Comparison of ENCODE assay signal across 19 cellular contexts in genomic region chr9:106478312-106479099, GRCh38.
DNase-seq lines count a peak whose midpoint lies in the region; ATAC-seq, FAIRE-seq and TF ChIP-seq lines count a peak whose summit lies in the region.
"Had no signal": no experiment of that assay in that cellular context is flagged by ENCODE, and none has a peak within 500 bp of the region (broad histone marks: within the 10 kb centered on the region; RNA-seq: fewer than 3 reads in every experiment).

No MANE protein-coding gene starts in this region.

- H3K36me3 ChIP-seq in OCI-LY3 (replicated peaks; ENCODE audit: low read depth, low read length) (no peaks in the 10 kb centered on the region), GM12878 (ENCODE audit: control insufficient read depth in 2 of 2, insufficient read depth in 2 of 2, low read length in 1 of 2) (no peaks in the 10 kb centered on the region), smooth muscle cell (ENCODE audit: low read depth) (no peaks in the 10 kb centered on the region)

- H3K9me3 ChIP-seq in OCI-LY3 (ENCODE audit: insufficient read depth, low read length) (no peaks in the 10 kb centered on the region), GM12878 (replicated peaks; ENCODE audit: control insufficient read depth, insufficient read depth, low read length) (no peaks in the 10 kb centered on the region; the same call in 1 of the 3 replicates), smooth muscle cell (replicated peaks; ENCODE audit: low read depth) (no peaks in the 10 kb centered on the region)
- H3K9me3 ChIP-seq: SK-N-SH had no signal

- intact Hi-C loops in GM12878 (cut with micrococcal nuclease; ENCODE audit: unreplicated experiment) = no loop called here

- DNase-seq in GM12878 (ENCODE audit: low read depth, low spot score) (no peak), left lobe of liver (ENCODE audit: low spot score) (no peak), smooth muscle cell (lab: John Stamatoyannopoulos, UW; ENCODE audit: unreplicated experiment) (no peak), NOMO-1 treated with DMSO at 0.1 percent for 48 hours (lab: John Stamatoyannopoulos, UW; ENCODE audit: unreplicated experiment) (no peak)
- DNase-seq in activated effector memory CD4-positive, alpha-beta T cell treated with anti-CD3 and anti-CD28 coated beads, Interleukin-2, amount 50 U/mL, for 16 hours = no peak
- DNase-seq: Caco-2; CD4-positive, CD25-positive, alpha-beta regulatory T cell; DMS153; EL; GM23248; NCI-H1930; NCI-H446; NK-92 treated with Interleukin-12 subunit alpha and Interleukin-12 subunit beta, amount 100 ng/mL, for 24 hours; PC-9; SK-N-SH had no signal

- H3K4me3 ChIP-seq in OCI-LY3 (ENCODE audit: low read length) (no peak overlapping the region), GM12878 (no peak overlapping the region), smooth muscle cell (no peak overlapping the region)
- H3K4me3 ChIP-seq: GM23248, K562, PC-9 had no signal

- H2AFZ ChIP-seq in OCI-LY3 (ENCODE audit: low read depth, low read length) (no peak overlapping the region), GM12878 (ENCODE audit: control insufficient read depth, low read depth, low read length) (no peak overlapping the region), smooth muscle cell (ENCODE audit: low read depth) (peak overlapping the region; percentile 35)
- H2AFZ ChIP-seq: GM23248, PC-9 had no signal

- H3K79me2 ChIP-seq in OCI-LY3 (ENCODE audit: low read length) (no peaks in the 10 kb centered on the region), GM12878 (ENCODE audit: control insufficient read depth, insufficient read depth, low read length) (no peaks in the 10 kb centered on the region), smooth muscle cell (ENCODE audit: low read depth) (no peaks in the 10 kb centered on the region)

- CTCF ChIA-PET in GM12878 (lab: Yijun Ruan, JAX) = no interaction called here

- 12% methylated on average over 3 of the region's 3 CpGs for WGBS in GM12878 (ENCODE audit: insufficient coverage, insufficient replicate concordance, low lambda C conversion rate, missing lambda C conversion rate)
- WGBS in smooth muscle cell (ENCODE audit: low lambda C conversion rate) = 57% methylated on average over 3 of the region's 3 CpGs

- SMC1A ChIA-PET in GM12878 (lab: Charles Lee; ENCODE audit: uncharacterized antibody, unreplicated experiment) = interaction anchor here (1.0 to 1.3 kb wide), 2 partner anchors 14 to 153 kb away, joined by 3 to 4 read pairs; no protein-coding TSS in a partner anchor

- H4K20me1 ChIP-seq in OCI-LY3 (ENCODE audit: insufficient read depth, low read length) = no peaks in the 10 kb centered on the region
- H4K20me1 ChIP-seq in GM12878 (ENCODE audit: control insufficient read depth, insufficient read depth) = no peaks in the 10 kb centered on the region
- H4K20me1 ChIP-seq in smooth muscle cell (ENCODE audit: low read depth) = no peaks in the 10 kb centered on the region

- TF ChIP-seq CTCF in OCI-LY3 (IDR thresholded peaks at IDR 0.05; ENCODE audit: low read depth, low read length) (no peak), GM12878 (IDR thresholded peaks at IDR 0.05 in 2 of 3, conservative IDR thresholded peaks at IDR 0.05 in 1 of 3; ENCODE audit: control insufficient read depth in 2 of 3, extremely low read depth in 1 of 3, insufficient read depth in 1 of 3, low read depth in 3 of 3, low read length in 3 of 3) (no peak), smooth muscle cell (IDR thresholded peaks at IDR 0.05; ENCODE audit: borderline replicate concordance, insufficient read depth, poor library complexity, severe bottlenecking) (no peak)

- no peak for TF ChIP-seq EP300 in GM12878 (IDR thresholded peaks at IDR 0.05; ENCODE audit: borderline replicate concordance in 1 of 2, control insufficient read depth in 1 of 2, low read depth in 2 of 2, low read length in 2 of 2)

- H3F3A ChIP-seq in smooth muscle cell (ENCODE audit: low read depth) = peaks cover 23% of the 10 kb centered on the region

- peak; percentile 58 for ATAC-seq in GM12878
- peak; percentile 52 for ATAC-seq in left lobe of liver
- no peak for ATAC-seq in GM21737 (IDR thresholded peaks at IDR 0.05; ENCODE audit: unreplicated experiment)
- ATAC-seq: HCT116, K562 had no signal

- H3K9ac ChIP-seq in OCI-LY3 (ENCODE audit: low read length) = no peak overlapping the region
- no peak overlapping the region for H3K9ac ChIP-seq in GM12878 (ENCODE audit: control insufficient read depth, insufficient read depth, low read length)
- no peak overlapping the region for H3K9ac ChIP-seq in smooth muscle cell (ENCODE audit: low read depth)
- H3K9ac ChIP-seq: GM23248, SK-N-SH had no signal

- no TSS peak for BruUV-seq in GM12878 (replicated peaks; lab: Mats Ljungman, UMichigan)

- TF ChIP-seq POLR2A in GM12878 (IDR thresholded peaks at IDR 0.05; ENCODE audit: low read depth, low read length) = no peak

- no peak for FAIRE-seq in GM12878 (lab: Jason Lieb, UNC)
- FAIRE-seq: K562 had no signal

- H3K27me3 ChIP-seq in OCI-LY3 (ENCODE audit: low read depth, low read length) = no peaks in the 10 kb centered on the region
- H3K27me3 ChIP-seq in GM12878 (replicated peaks in 1 of 2; ENCODE audit: control insufficient read depth in 2 of 2, insufficient read depth in 2 of 2, low read length in 1 of 2) = no peaks in the 10 kb centered on the region
- H3K27me3 ChIP-seq in smooth muscle cell (ENCODE audit: low read depth) = no peaks in the 10 kb centered on the region

- POLR2A ChIA-PET in GM12878 (lab: Charles Lee) = no interaction called here

- in situ Hi-C loops in GM12878 (cut with MboI) = no loop called here

- RAD21 ChIA-PET in GM12878 (lab: Charles Lee; ENCODE audit: unreplicated experiment) = no interaction called here

- H3K27ac ChIP-seq in OCI-LY3 (ENCODE audit: low read length) = no peak overlapping the region
- H3K27ac ChIP-seq in GM12878 (ENCODE audit: control insufficient read depth, insufficient read depth) = no peak overlapping the region
- H3K27ac ChIP-seq in smooth muscle cell (ENCODE audit: low read depth) = peak overlapping the region; percentile 16
- H3K27ac ChIP-seq: GM23248, PC-9 had no signal

- H3K4me1 ChIP-seq in OCI-LY3 (ENCODE audit: low read length) (peaks cover 45% of the 10 kb centered on the region), GM12878 (ENCODE audit: control insufficient read depth, insufficient read depth, low read length) (no peaks in the 10 kb centered on the region), smooth muscle cell (ENCODE audit: low read depth) (peaks cover 12% of the 10 kb centered on the region)
- H3K4me1 ChIP-seq: Caco-2 had no signal

- TF ChIP-seq RAD21 in GM12878 (IDR thresholded peaks at IDR 0.05; ENCODE audit: insufficient read depth, low read depth, low read length) = no peak

- peak overlapping the region; percentile 48 for H3K4me2 ChIP-seq in OCI-LY3 (ENCODE audit: low read length)
- no peak overlapping the region for H3K4me2 ChIP-seq in GM12878 (ENCODE audit: control insufficient read depth, insufficient read depth)
- H3K4me2 ChIP-seq in smooth muscle cell = peak overlapping the region; percentile 53
- H3K4me2 ChIP-seq: PC-9, SK-N-SH had no signal

TF ChIP-seq in GM12878, 131 proteins besides CTCF, POLR2A, EP300 and RAD21:
- no peak for TF ChIP-seq CBFB (IDR thresholded peaks at IDR 0.05; ENCODE audit: low read depth)
- TF ChIP-seq ZBED1 (IDR thresholded peaks at IDR 0.05; ENCODE audit: borderline replicate concordance) = no peak
- no peak for TF ChIP-seq KLF5 (IDR thresholded peaks at IDR 0.05; ENCODE audit: partially characterized antibody)
- TF ChIP-seq PRDM15 (CRISPR knock-in tag; IDR thresholded peaks at IDR 0.05) = no peak
- TF ChIP-seq STAT1 (conservative IDR thresholded peaks at IDR 0.05) = no peak
- TF ChIP-seq RCOR1 (conservative IDR thresholded peaks at IDR 0.05; ENCODE audit: low read depth, low read length) = no peak
- no peak for TF ChIP-seq ZNF384 (IDR thresholded peaks at IDR 0.05; ENCODE audit: borderline replicate concordance, low read depth, low read length)
- no peak for TF ChIP-seq EZH2 (IDR thresholded peaks at IDR 0.05; ENCODE audit: borderline replicate concordance, control insufficient read depth, low read depth, low read length)
- TF ChIP-seq MAX (IDR thresholded peaks at IDR 0.05; ENCODE audit: low read depth, low read length) = no peak
- TF ChIP-seq BMI1 (IDR thresholded peaks at IDR 0.05; ENCODE audit: borderline replicate concordance) = no peak
